In genomic region chr4:113758361-113758760, GRCh38 we compare ENCODE assay signal across 1 cellular context.
TF ChIP-seq lines count a peak whose summit lies in the region.

No MANE protein-coding gene starts in this region.

TF ChIP-seq in WTC11, 78 proteins besides CTCF, POLR2A, EP300 and RAD21 (continued from another document):
- no peak for TF ChIP-seq ZNF532 (CRISPR knock-in tag; IDR thresholded peaks at IDR 0.05; ENCODE audit: borderline replicate concordance)
- TF ChIP-seq ESRRA (CRISPR knock-in tag; IDR thresholded peaks at IDR 0.05; ENCODE audit: borderline replicate concordance), result no peak
- TF ChIP-seq GABPB1 (CRISPR knock-in tag; IDR thresholded peaks at IDR 0.05), result no peak
- TF ChIP-seq NFYB (CRISPR knock-in tag; conservative IDR thresholded peaks at IDR 0.05; ENCODE audit: low read depth), result no peak
